In the genomic region with DNA sequence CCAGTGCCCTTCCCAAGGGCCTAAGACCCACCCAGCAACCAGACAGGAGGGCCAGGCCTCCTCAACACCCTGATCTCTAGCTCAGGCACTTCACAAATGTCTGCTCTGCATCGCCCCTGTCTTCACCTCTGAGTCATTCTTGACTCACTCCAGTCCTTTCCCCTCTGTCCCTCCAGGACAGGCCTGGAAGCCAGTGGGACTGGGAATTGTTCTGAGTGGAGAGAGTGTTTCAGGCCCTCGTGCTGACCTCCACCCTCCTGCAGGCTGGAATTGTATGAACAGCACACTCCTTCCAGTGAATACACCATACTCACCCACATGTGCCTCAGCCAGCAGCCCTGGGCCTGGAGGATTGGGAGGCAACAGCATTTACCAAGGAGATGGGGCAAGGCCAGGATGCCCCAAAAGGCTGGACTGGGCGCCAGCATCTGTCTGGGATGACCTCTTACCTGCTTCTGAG, we compare ENCODE assay signal across 15 cellular contexts.
DNase-seq lines count a peak whose midpoint lies in the region; ATAC-seq and TF ChIP-seq lines count a peak whose summit lies in the region.
"Had no signal": no experiment of that assay in that cellular context is flagged by ENCODE, and none has a peak within 500 bp of the region (broad histone marks: within the 10 kb centered on the region; RNA-seq: fewer than 3 reads in every experiment).

No MANE protein-coding gene starts in this region.

- H3K79me1 ChIP-seq in IMR-90 (ENCODE audit: low read depth in 1 of 2, low read length in 2 of 2): no peaks in the 10 kb centered on the region

- H3K14ac ChIP-seq in IMR-90 (replicated peaks; ENCODE audit: low read depth, low read length): no peak overlapping the region

- H2AK5ac ChIP-seq in IMR-90 (ENCODE audit: low read depth, low read length): no peak overlapping the region

- H4K5ac ChIP-seq in IMR-90 (ENCODE audit: low read depth, low read length): no peak overlapping the region

- TF ChIP-seq POLR2A in IMR-90 (IDR thresholded peaks at IDR 0.05; ENCODE audit: low read depth, low read length) (no peak), uterus (IDR thresholded peaks at IDR 0.05) (no peak)

- no CpG with 5 or more reads among the region's 3 CpGs for WGBS in IMR-90 (ENCODE audit: extremely low coverage in 2 of 2, insufficient read length in 1 of 2), 2 experiments

- peak; percentile 39 for DNase-seq in ACHN
- DNase-seq in IMR-90: peak; percentile 68
- DNase-seq in dermis blood vessel endothelial cell: peak; percentile 69
- peak; percentile 65 for DNase-seq in iris pigment epithelial cell (ENCODE audit: low read depth)
- no peak for DNase-seq in stimulated activated naive CD8-positive, alpha-beta T cell treated with anti-CD3 and anti-CD28 coated beads, Interleukin-15, Interleukin-2, amounts not matched to agents 100 U/mL and 50 U/mL, for 24 hours
- DNase-seq in activated CD4-positive, alpha-beta T cell treated with anti-CD3 and anti-CD28 coated beads, Interleukin-2, amount 10 ng/mL, durations not matched to agents 7 days and 5 days: no peak
- no peak for DNase-seq in uterus
- DNase-seq in COR-L47 (lab: John Stamatoyannopoulos, UW): no peak
- DNase-seq: activated CD4-positive, alpha-beta memory T cell treated with anti-CD3 and anti-CD28 coated beads for 36 hours; activated gamma-delta T cell treated with Interleukin-2 at 50 U/mL for 16 hours; glutamatergic neuron; NCI-H2029; T-helper 17 cell; testis had no signal

- H3K4me3 ChIP-seq in IMR-90 (ENCODE audit: insufficient read depth, low read depth, low read length) (no peak overlapping the region), uterus (no peak overlapping the region)
- H3K4me3 ChIP-seq: testis had no signal

- intact Hi-C loops in IMR-90 (cut with micrococcal nuclease): no loop called here
- intact Hi-C loops in uterus (cut with DNase I; ENCODE audit: low total_unique reads): no loop called here

- H3K36me3 ChIP-seq in IMR-90 (ENCODE audit: control insufficient read depth, insufficient read depth, low read length) (no peaks in the 10 kb centered on the region), uterus (no peaks in the 10 kb centered on the region)

- BruUV-seq in IMR-90 (replicated peaks; lab: Mats Ljungman, UMichigan): no TSS peak

- H3K36me3 Mint-ChIP-seq in activated CD4-positive, alpha-beta T cell treated with anti-CD3 and anti-CD28 coated beads, Interleukin-2, amount 10 ng/mL, durations not matched to agents 7 days and 5 days (ENCODE audit: low read depth): no peaks in the 10 kb centered on the region
- H3K36me3 Mint-ChIP-seq: activated CD4-positive, alpha-beta memory T cell treated with anti-CD3 and anti-CD28 coated beads for 36 hours; IgD-negative memory B cell had no signal

- in situ Hi-C loops in ACHN (cut with HindIII; ENCODE audit: low pct_ligation_motif_present, low pct_unique_long_range_greater_than_20kb, low sequenced_read_pairs) (no loop called here), IMR-90 (cut with MboI; ENCODE audit: low sequenced_read_pairs) (no loop called here)

- H3K4me3 Mint-ChIP-seq in activated CD4-positive, alpha-beta T cell treated with anti-CD3 and anti-CD28 coated beads, Interleukin-2, amount 10 ng/mL, durations not matched to agents 7 days and 5 days: no peak overlapping the region
- H3K4me3 Mint-ChIP-seq: activated CD4-positive, alpha-beta memory T cell treated with anti-CD3 and anti-CD28 coated beads for 36 hours; IgD-negative memory B cell; T-helper 17 cell had no signal

- H4K20me1 ChIP-seq in IMR-90 (ENCODE audit: insufficient read depth, low read length): no peaks in the 10 kb centered on the region

- H3K4ac ChIP-seq in IMR-90 (ENCODE audit: low read depth, low read length): no peak overlapping the region

- H3K9me3 Mint-ChIP-seq in activated CD4-positive, alpha-beta T cell treated with anti-CD3 and anti-CD28 coated beads, Interleukin-2, amount 10 ng/mL, durations not matched to agents 7 days and 5 days: no peaks in the 10 kb centered on the region
- H3K9me3 Mint-ChIP-seq: activated CD4-positive, alpha-beta memory T cell treated with anti-CD3 and anti-CD28 coated beads for 36 hours had no signal

- ATAC-seq in IMR-90 (ENCODE audit: low read depth): peak; percentile 80
- no peak for ATAC-seq in stimulated activated naive CD8-positive, alpha-beta T cell treated with anti-CD3 and anti-CD28 coated beads, Interleukin-15, Interleukin-2, amounts not matched to agents 100 U/mL and 50 U/mL, for 24 hours
- ATAC-seq: T-helper 17 cell had no signal

- TF ChIP-seq CTCF in IMR-90 (conservative IDR thresholded peaks at IDR 0.05; ENCODE audit: low read depth, low read length) (no peak), uterus (IDR thresholded peaks at IDR 0.05) (no peak)

- no peak overlapping the region for H2BK5ac ChIP-seq in IMR-90 (ENCODE audit: low read depth, low read length, poor library complexity, severe bottlenecking)

- CTCF ChIA-PET in IMR-90 (lab: Yijun Ruan, JAX): interaction anchor here (1.0 kb wide), 1 partner anchor 42 kb away, joined by 3 read pairs; no protein-coding TSS in a partner anchor
- CTCF ChIA-PET in activated CD4-positive, alpha-beta T cell treated with anti-CD3 and anti-CD28 coated beads, Interleukin-2, amount 10 ng/mL, durations not matched to agents 7 days and 5 days (lab: Charles Lee): no interaction called here

- no peak overlapping the region for H3K4me2 ChIP-seq in IMR-90 (ENCODE audit: low read depth, low read length)

- H3K27me3 ChIP-seq in IMR-90 (ENCODE audit: control insufficient read depth, insufficient read depth, low read length): peaks cover 8% of the 10 kb centered on the region
- no peaks in the 10 kb centered on the region for H3K27me3 ChIP-seq in uterus
- H3K27me3 ChIP-seq: testis had no signal

- H3K4me1 Mint-ChIP-seq in activated CD4-positive, alpha-beta T cell treated with anti-CD3 and anti-CD28 coated beads, Interleukin-2, amount 10 ng/mL, durations not matched to agents 7 days and 5 days: no peaks in the 10 kb centered on the region
- H3K4me1 Mint-ChIP-seq: IgD-negative memory B cell, T-helper 17 cell had no signal

- peaks cover 5% of the 10 kb centered on the region for H3K27me3 Mint-ChIP-seq in activated CD4-positive, alpha-beta T cell treated with anti-CD3 and anti-CD28 coated beads, Interleukin-2, amount 10 ng/mL, durations not matched to agents 7 days and 5 days

- H3K4me1 ChIP-seq in IMR-90 (ENCODE audit: control insufficient read depth, insufficient read depth, low read length) (peaks cover 5% of the 10 kb centered on the region), uterus (no peaks in the 10 kb centered on the region)
- H3K4me1 ChIP-seq: testis had no signal

- H2BK120ac ChIP-seq in IMR-90 (ENCODE audit: low read depth, low read length): no peak overlapping the region

- dilution Hi-C loops in IMR-90 (cut with HindIII; ENCODE audit: low sequenced_read_pairs, unreplicated experiment): no loop called here

- no peak overlapping the region for H2BK15ac ChIP-seq in IMR-90 (ENCODE audit: low read depth, low read length)

- no peak overlapping the region for H3K9ac ChIP-seq in IMR-90 (ENCODE audit: low read depth, low read length)

- H3K18ac ChIP-seq in IMR-90 (ENCODE audit: low read depth, low read length): no peak overlapping the region

- no peak overlapping the region for H2BK20ac ChIP-seq in IMR-90 (ENCODE audit: low read depth, low read length)

- no peak overlapping the region for H3K56ac ChIP-seq in IMR-90 (ENCODE audit: extremely low read depth, insufficient read depth, low read length)

- peak overlapping the region; percentile 48 for H2AK9ac ChIP-seq in IMR-90 (replicated peaks; ENCODE audit: low read depth, low read length, poor library complexity)

- H3K27ac ChIP-seq in IMR-90 (ENCODE audit: insufficient read depth, low read length) (no peak overlapping the region), uterus (no peak overlapping the region)
- H3K27ac ChIP-seq: testis had no signal

- no peak overlapping the region for H3K23ac ChIP-seq in IMR-90 (ENCODE audit: low read depth, low read length)

- peak overlapping the region; percentile 16 for H2AFZ ChIP-seq in IMR-90 (replicated peaks; ENCODE audit: low read length, poor library complexity)

- H4K8ac ChIP-seq in IMR-90 (ENCODE audit: low read depth in 2 of 2, low read length in 2 of 2): no peak overlapping the region

- H4K91ac ChIP-seq in IMR-90 (ENCODE audit: insufficient read depth, low read depth, low read length): 0 out of 2 replicates have a peak overlapping the region, but pooled peaks have one; percentile 2

- peaks cover 5% of the 10 kb centered on the region for H3K9me1 ChIP-seq in IMR-90 (ENCODE audit: insufficient read depth, low read length)

- H3K9me3 ChIP-seq in IMR-90 (ENCODE audit: control insufficient read depth, insufficient read depth, low read length) (no peaks in the 10 kb centered on the region), uterus (no peaks in the 10 kb centered on the region)
- H3K9me3 ChIP-seq: testis had no signal

- POLR2A ChIA-PET in IMR-90 (lab: Charles Lee; ENCODE audit: unreplicated experiment): no interaction called here
- POLR2A ChIA-PET in activated CD4-positive, alpha-beta T cell treated with anti-CD3 and anti-CD28 coated beads, Interleukin-2, amount 10 ng/mL, durations not matched to agents 7 days and 5 days (lab: Charles Lee): no interaction called here

- no peak for TF ChIP-seq RAD21 in IMR-90 (IDR thresholded peaks at IDR 0.05; ENCODE audit: low read length)

- no peak overlapping the region for H3K27ac Mint-ChIP-seq in activated CD4-positive, alpha-beta T cell treated with anti-CD3 and anti-CD28 coated beads, Interleukin-2, amount 10 ng/mL, durations not matched to agents 7 days and 5 days
- H3K27ac Mint-ChIP-seq: activated CD4-positive, alpha-beta memory T cell treated with anti-CD3 and anti-CD28 coated beads for 36 hours; IgD-negative memory B cell; T-helper 17 cell had no signal

TF ChIP-seq in IMR-90, 13 proteins besides CTCF, POLR2A, EP300 and RAD21:
- TF ChIP-seq MAFK (IDR thresholded peaks at IDR 0.05; ENCODE audit: low read depth, low read length): no peak
- no peak for TF ChIP-seq RCOR1 (IDR thresholded peaks at IDR 0.05; ENCODE audit: insufficient replicate concordance, low read length)
- peak; percentile 36; the same call in 1 of the 2 replicates for TF ChIP-seq FOS (IDR thresholded peaks at IDR 0.05; ENCODE audit: low read depth, low read length)
- no peak for TF ChIP-seq CEBPB (IDR thresholded peaks at IDR 0.05; ENCODE audit: low read depth, low read length)

Comparison
In these comparisons a context has a peak if more than half of its experiments do, and no peak if none do; other contexts are left out.
1. DNase-seq: peak in ACHN (single experiment), IMR-90 (single experiment), dermis blood vessel endothelial cell (single experiment) and iris pigment epithelial cell (single experiment); none in stimulated activated naive CD8-positive, alpha-beta T cell treated with anti-CD3 and anti-CD28 coated beads, Interleukin-15, Interleukin-2, amounts not matched to agents 100 U/mL and 50 U/mL, for 24 hours (single experiment), activated CD4-positive, alpha-beta T cell treated with anti-CD3 and anti-CD28 coated beads, Interleukin-2, amount 10 ng/mL, durations not matched to agents 7 days and 5 days (single experiment), uterus (0 of 2) and COR-L47 (single experiment).